Comparison of ENCODE assay signal across 12 cellular contexts in genomic region chr11:127226959-127227358, GRCh38.
DNase-seq lines count a peak whose midpoint lies in the region; ATAC-seq, FAIRE-seq and TF ChIP-seq lines count a peak whose summit lies in the region.
"Had no signal": no experiment of that assay in that cellular context is flagged by ENCODE, and none has a peak within 500 bp of the region (broad histone marks: within the 10 kb centered on the region; RNA-seq: fewer than 3 reads in every experiment).

No MANE protein-coding gene starts in this region.

- H3K4me1 ChIP-seq in GM23248 (ENCODE audit: insufficient read depth) (no peaks in the 10 kb centered on the region), body of pancreas (no peaks in the 10 kb centered on the region), smooth muscle cell (ENCODE audit: low read depth) (no peaks in the 10 kb centered on the region)

- H3F3A ChIP-seq in GM23248 (ENCODE audit: insufficient read depth): no peaks in the 10 kb centered on the region
- H3F3A ChIP-seq in smooth muscle cell (ENCODE audit: low read depth): no peaks in the 10 kb centered on the region

- TF ChIP-seq POLR2A in body of pancreas (IDR thresholded peaks at IDR 0.05) (no peak), H54 (IDR thresholded peaks at IDR 0.05; ENCODE audit: low read depth, low read length) (no peak)

- intact Hi-C loops in body of pancreas (cut with DNase I): no loop called here

- no peaks in the 10 kb centered on the region for H3K9me2 ChIP-seq in GM23248 (ENCODE audit: insufficient read depth)

- H3K27me3 ChIP-seq in GM23248 (replicated peaks; ENCODE audit: insufficient read depth) (peaks cover 12% of the 10 kb centered on the region; the same call in 1 of the 2 replicates), body of pancreas (no peaks in the 10 kb centered on the region), smooth muscle cell (ENCODE audit: low read depth) (no peaks in the 10 kb centered on the region)

- no peaks in the 10 kb centered on the region for H3K36me3 ChIP-seq in GM23248 (ENCODE audit: low read depth)
- H3K36me3 ChIP-seq in body of pancreas (replicated peaks in 1 of 2; ENCODE audit: insufficient read depth in 1 of 2, low read depth in 2 of 2): no peaks in the 10 kb centered on the region
- H3K36me3 ChIP-seq in smooth muscle cell (ENCODE audit: low read depth): no peaks in the 10 kb centered on the region

- in situ Hi-C loops in GM23248 (cut with MboI): no loop called here

- DNase-seq in GM23248 (peak; percentile 17), body of pancreas (no peak), kidney tubule cell (ENCODE audit: low spot score) (peak; percentile 18), smooth muscle cell (lab: John Stamatoyannopoulos, UW; ENCODE audit: unreplicated experiment) (no peak), GM19239 (ENCODE audit: insufficient read length, low spot score) (no peak), H54 (ENCODE audit: insufficient read length, low spot score) (no peak)
- DNase-seq in effector CD8-positive, alpha-beta T cell (lab: John Stamatoyannopoulos, UW): no peak
- DNase-seq: C1 segment of cervical spinal cord; CD4-positive, alpha-beta T cell; DMS79 treated with DMSO at 0.1 percent for 48 hours; H7 had no signal

- H3K9me3 ChIP-seq in GM23248 (ENCODE audit: low read depth): no peaks in the 10 kb centered on the region
- H3K9me3 ChIP-seq in body of pancreas: no peaks in the 10 kb centered on the region
- no peaks in the 10 kb centered on the region for H3K9me3 ChIP-seq in smooth muscle cell (replicated peaks; ENCODE audit: low read depth)

- FAIRE-seq in GM19239 (lab: Jason Lieb, UNC) (no peak), H54 (lab: Jason Lieb, UNC) (no peak)
- FAIRE-seq: A204.1 had no signal

- H4K20me1 ChIP-seq in GM23248 (ENCODE audit: insufficient read depth): no peaks in the 10 kb centered on the region
- no peaks in the 10 kb centered on the region for H4K20me1 ChIP-seq in smooth muscle cell (ENCODE audit: low read depth)

- 18 to 23% methylated on average over 2 of the region's 2 CpGs for WGBS in GM23248 (ENCODE audit: low coverage in 1 of 2, low lambda C conversion rate in 2 of 2, missing lambda C conversion rate in 2 of 2), 2 experiments
- whole genome bisulfite sequencing in body of pancreas, 2 donors: 34 to 44% methylated on average over 2 of the region's 2 CpGs
- WGBS in smooth muscle cell (ENCODE audit: low lambda C conversion rate): 76% methylated on average over 2 of the region's 2 CpGs

- H2AFZ ChIP-seq in GM23248: no peak overlapping the region
- no peak overlapping the region for H2AFZ ChIP-seq in smooth muscle cell (ENCODE audit: low read depth)

- no peak for TF ChIP-seq CTCF in body of pancreas (IDR thresholded peaks at IDR 0.05)
- TF ChIP-seq CTCF in smooth muscle cell (IDR thresholded peaks at IDR 0.05; ENCODE audit: borderline replicate concordance, insufficient read depth, poor library complexity, severe bottlenecking): no peak

- no peak overlapping the region for H3K9ac ChIP-seq in GM23248
- H3K9ac ChIP-seq in smooth muscle cell (ENCODE audit: low read depth): no peak overlapping the region

- H3K4me3 ChIP-seq in GM23248 (no peak overlapping the region), body of pancreas (no peak overlapping the region), smooth muscle cell (no peak overlapping the region)

- no peak for ATAC-seq in body of pancreas

- H3K4me2 ChIP-seq in GM23248 (ENCODE audit: unreplicated experiment) (no peak overlapping the region), smooth muscle cell (no peak overlapping the region)

- no peaks in the 10 kb centered on the region for H3K79me2 ChIP-seq in GM23248 (ENCODE audit: insufficient read depth)
- H3K79me2 ChIP-seq in smooth muscle cell (ENCODE audit: low read depth): no peaks in the 10 kb centered on the region

- no peak overlapping the region for H3K27ac ChIP-seq in GM23248
- H3K27ac ChIP-seq in body of pancreas: peak overlapping the region in 3 of 4 donors; percentile 33 to 65 (median 62)
- peak overlapping the region; percentile 27 for H3K27ac ChIP-seq in smooth muscle cell (ENCODE audit: low read depth)

Comparison
In these comparisons a context has a peak if more than half of its experiments do, and no peak if none do; other contexts are left out.
1. DNase-seq: peak in GM23248 (single experiment) and kidney tubule cell (single experiment); none in body of pancreas (0 of 4), smooth muscle cell (single experiment), GM19239 (single experiment), effector CD8-positive, alpha-beta T cell (single experiment) and H54 (single experiment).